In genomic region chr1:175449306-175449705, GRCh38 we compare ENCODE assay signal across 20 cellular contexts.
A peak's percentile ranks its signal among the peaks of the same experiment; 100 is the strongest.
DNase-seq lines count a peak whose midpoint lies in the region; ATAC-seq and TF ChIP-seq lines count a peak whose summit lies in the region.
"Had no signal": no experiment of that assay in that cellular context is flagged by ENCODE, and none has a peak within 500 bp of the region (broad histone marks: within the 10 kb centered on the region; RNA-seq: fewer than 3 reads in every experiment).

No MANE protein-coding gene starts in this region.

- no peak overlapping the region for H3K4me3 Mint-ChIP-seq in stimulated activated effector memory CD8-positive, alpha-beta T cell treated with anti-CD3 and anti-CD28 coated beads, Interleukin-12 subunit alpha, Interleukin-12 subunit beta, amount 100 ng/mL, for 72 hours
- H3K4me3 Mint-ChIP-seq: CD4-positive, alpha-beta T cell; T-cell had no signal

- H3K4me1 Mint-ChIP-seq in stimulated activated effector memory CD8-positive, alpha-beta T cell treated with anti-CD3 and anti-CD28 coated beads, Interleukin-12 subunit alpha, Interleukin-12 subunit beta, amount 100 ng/mL, for 72 hours: peaks cover 7% of the 10 kb centered on the region
- H3K4me1 Mint-ChIP-seq: T-cell had no signal

- ATAC-seq in GM21619 (IDR thresholded peaks at IDR 0.05; ENCODE audit: unreplicated experiment) (peak; percentile 50), HG03432 (IDR thresholded peaks at IDR 0.05; ENCODE audit: unreplicated experiment) (peak; percentile 58), GM21526 (IDR thresholded peaks at IDR 0.05; ENCODE audit: low FRiP score, unreplicated experiment) (no peak)
- ATAC-seq in stimulated activated effector memory CD8-positive, alpha-beta T cell treated with anti-CD3 and anti-CD28 coated beads, Interleukin-12 subunit alpha, Interleukin-12 subunit beta, amount 100 ng/mL, for 72 hours: peak; percentile 54
- ATAC-seq: HCT116, K562, T-cell had no signal

- no peaks in the 10 kb centered on the region for H3K36me3 Mint-ChIP-seq in stimulated activated effector memory CD8-positive, alpha-beta T cell treated with anti-CD3 and anti-CD28 coated beads, Interleukin-12 subunit alpha, Interleukin-12 subunit beta, amount 100 ng/mL, for 72 hours
- H3K36me3 Mint-ChIP-seq: T-cell had no signal

- no peaks in the 10 kb centered on the region for H3K9me3 Mint-ChIP-seq in stimulated activated effector memory CD8-positive, alpha-beta T cell treated with anti-CD3 and anti-CD28 coated beads, Interleukin-12 subunit alpha, Interleukin-12 subunit beta, amount 100 ng/mL, for 72 hours
- H3K9me3 Mint-ChIP-seq: CD4-positive, alpha-beta T cell; T-cell had no signal

- H3K27ac Mint-ChIP-seq in stimulated activated effector memory CD8-positive, alpha-beta T cell treated with anti-CD3 and anti-CD28 coated beads, Interleukin-12 subunit alpha, Interleukin-12 subunit beta, amount 100 ng/mL, for 72 hours: no peak overlapping the region
- H3K27ac Mint-ChIP-seq: CD4-positive, alpha-beta T cell; T-cell had no signal

- peak; percentile 16 for DNase-seq in GM13977 (ENCODE audit: low spot score)
- DNase-seq in stimulated activated effector memory CD8-positive, alpha-beta T cell treated with anti-CD3 and anti-CD28 coated beads, Interleukin-12 subunit alpha, Interleukin-12 subunit beta, amount 100 ng/mL, for 72 hours (ENCODE audit: low spot score in 2 of 2): no peak
- DNase-seq in A172 (ENCODE audit: low spot score): no peak
- no peak for DNase-seq in DMS153 (lab: John Stamatoyannopoulos, UW)
- DNase-seq: CD4-positive, alpha-beta T cell; DMS79; GM23248; NCI-H1092; NCI-H187; NCI-H226; NCI-H524 treated with DMSO at 0.1 percent for 48 hours; SHP77; SK-N-SH; T-cell; T-helper 9 cell had no signal

- in situ Hi-C loops in GM13977 (cut with MboI; ENCODE audit: low pct_unique_long_range_greater_than_20kb, low sequenced_read_pairs, unreplicated experiment): no loop called here

- no peak for TF ChIP-seq CTCF in GM13977 (IDR thresholded peaks at IDR 0.05; ENCODE audit: extremely low read depth, insufficient read depth, missing control alignments)
